ENCODE assay signal across 18 cellular contexts in genomic region chr16:23015580-23015979, GRCh38.
DNase-seq lines count a peak whose midpoint lies in the region; ATAC-seq, FAIRE-seq and TF ChIP-seq lines count a peak whose summit lies in the region.
"Had no signal": no experiment of that assay in that cellular context is flagged by ENCODE, and none has a peak within 500 bp of the region (broad histone marks: within the 10 kb centered on the region; RNA-seq: fewer than 3 reads in every experiment).

No MANE protein-coding gene starts in this region.

- BruUV-seq in GM12878 (replicated peaks; lab: Mats Ljungman, UMichigan), result no TSS peak

- intact Hi-C loops in GM12878 (cut with micrococcal nuclease; ENCODE audit: unreplicated experiment), result no loop called here

- H3K4ac ChIP-seq in trophoblast cell (ENCODE audit: low read depth, low read length), result no peak overlapping the region

- H2AK5ac ChIP-seq in trophoblast cell (ENCODE audit: low read length), result no peak overlapping the region

- DNase-seq in GM12878 (ENCODE audit: low read depth, low spot score), result peak; percentile 17
- no peak for DNase-seq in trophoblast cell
- no peak for DNase-seq in right atrium auricular region (ENCODE audit: low spot score)
- no peak for DNase-seq in iPS-NIHi7 (ENCODE audit: extremely low spot score)
- DNase-seq in activated T-cell treated with anti-CD3 and anti-CD28 coated beads for 4 hours, result no peak
- DNase-seq in AG20443 (ENCODE audit: low spot score), result no peak
- DNase-seq: AML-193; Caco-2; CD8-positive, alpha-beta memory T cell; HCEC 1CT had no signal

- H3K9me3 ChIP-seq in GM12878 (replicated peaks; ENCODE audit: control insufficient read depth, insufficient read depth, low read length), result no peaks in the 10 kb centered on the region
- H3K9me3 ChIP-seq in trophoblast cell (ENCODE audit: insufficient read depth, low read depth, low read length), result peaks cover 1% of the 10 kb centered on the region
- H3K9me3 ChIP-seq in right atrium auricular region, result no peaks in the 10 kb centered on the region
- H3K9me3 ChIP-seq: A549, BLaER1, Caco-2 had no signal

- no peak for FAIRE-seq in GM12878 (lab: Jason Lieb, UNC)
- FAIRE-seq: A549, GM12891, HepG2, HTR-8/SVneo had no signal

- H4K20me1 ChIP-seq in GM12878 (ENCODE audit: control insufficient read depth, insufficient read depth), result no peaks in the 10 kb centered on the region
- H4K20me1 ChIP-seq: BLaER1 had no signal

- no peak overlapping the region for H2BK120ac ChIP-seq in trophoblast cell (ENCODE audit: insufficient read depth, low read length, poor library complexity)

- no peak overlapping the region for H2BK5ac ChIP-seq in trophoblast cell (ENCODE audit: low read depth, low read length, poor library complexity)

- POLR2A ChIA-PET in GM12878 (lab: Charles Lee), result interaction anchor here (1.0 to 1.3 kb wide), 2 partner anchors 12 to 1370 kb away, joined by 3 read pairs; no protein-coding TSS in a partner anchor

- H3K4me3 ChIP-seq in GM12878 (no peak overlapping the region), trophoblast cell (ENCODE audit: low read depth, low read length) (no peak overlapping the region), right atrium auricular region (no peak overlapping the region)
- H3K4me3 ChIP-seq: A549, BLaER1 had no signal

- TF ChIP-seq CTCF in GM12878 (IDR thresholded peaks at IDR 0.05 in 2 of 3, conservative IDR thresholded peaks at IDR 0.05 in 1 of 3; ENCODE audit: control insufficient read depth in 2 of 3, extremely low read depth in 1 of 3, insufficient read depth in 1 of 3, low read depth in 3 of 3, low read length in 3 of 3) (no peak), right atrium auricular region (IDR thresholded peaks at IDR 0.05) (no peak)

- CTCF ChIA-PET in GM12878 (lab: Yijun Ruan, JAX), result interaction anchor here (0.9 to 1.4 kb wide), 4 partner anchors 27 to 49 kb away, joined by 3 to 4 read pairs (median 4); no protein-coding TSS in a partner anchor

- no peaks in the 10 kb centered on the region for H3K27me3 ChIP-seq in GM12878 (replicated peaks in 1 of 2; ENCODE audit: control insufficient read depth in 2 of 2, insufficient read depth in 2 of 2, low read length in 1 of 2)
- H3K27me3 ChIP-seq in trophoblast cell (ENCODE audit: insufficient read depth, low read length), result no peaks in the 10 kb centered on the region
- H3K27me3 ChIP-seq in right atrium auricular region, result no peaks in the 10 kb centered on the region
- H3K27me3 ChIP-seq: BLaER1 had no signal

- H3K9ac ChIP-seq in GM12878 (ENCODE audit: control insufficient read depth, insufficient read depth, low read length) (no peak overlapping the region), trophoblast cell (ENCODE audit: low read length) (no peak overlapping the region)
- H3K9ac ChIP-seq: BLaER1, KMS-11 had no signal

- WGBS in GM12878 (ENCODE audit: insufficient coverage, insufficient replicate concordance, low lambda C conversion rate, missing lambda C conversion rate), result 0% methylated on average over 2 of the region's 2 CpGs
- no CpG with 5 or more reads among the region's 2 CpGs for WGBS in trophoblast cell (ENCODE audit: extremely low coverage, insufficient coverage, insufficient read length)

- H3K79me2 ChIP-seq in GM12878 (ENCODE audit: control insufficient read depth, insufficient read depth, low read length), result no peaks in the 10 kb centered on the region
- H3K79me2 ChIP-seq in trophoblast cell (ENCODE audit: control insufficient read depth, insufficient read depth, low read length, poor library complexity), result no peaks in the 10 kb centered on the region

- H4K12ac ChIP-seq in trophoblast cell (ENCODE audit: low read depth, low read length), result no peak overlapping the region

- TF ChIP-seq EP300 in GM12878 (IDR thresholded peaks at IDR 0.05; ENCODE audit: borderline replicate concordance in 1 of 2, control insufficient read depth in 1 of 2, low read depth in 2 of 2, low read length in 2 of 2), result no peak

- no peak for TF ChIP-seq POLR2A in GM12878 (IDR thresholded peaks at IDR 0.05; ENCODE audit: low read depth, low read length)

- peak overlapping the region; percentile 51 for H3K23ac ChIP-seq in trophoblast cell (ENCODE audit: low read length)

- H2AFZ ChIP-seq in GM12878 (ENCODE audit: control insufficient read depth, low read depth, low read length) (no peak overlapping the region), trophoblast cell (ENCODE audit: insufficient read depth, low read length, poor library complexity) (no peak overlapping the region)

- H3K4me1 ChIP-seq in GM12878 (ENCODE audit: control insufficient read depth, insufficient read depth, low read length) (no peaks in the 10 kb centered on the region), trophoblast cell (ENCODE audit: control insufficient read depth in 1 of 2, insufficient read depth in 2 of 2, low read length in 2 of 2) (no peaks in the 10 kb centered on the region), right atrium auricular region (no peaks in the 10 kb centered on the region)
- H3K4me1 ChIP-seq: A549, Caco-2 had no signal

- TF ChIP-seq RAD21 in GM12878 (IDR thresholded peaks at IDR 0.05; ENCODE audit: insufficient read depth, low read depth, low read length), result no peak

- ATAC-seq in GM18907 (IDR thresholded peaks at IDR 0.05; ENCODE audit: unreplicated experiment) (peak; percentile 67), GM21423 (IDR thresholded peaks at IDR 0.05; ENCODE audit: unreplicated experiment) (peak; percentile 63), GM12878 (peak; percentile 81)
- ATAC-seq: A549, HepG2 had no signal

- SMC1A ChIA-PET in GM12878 (lab: Charles Lee; ENCODE audit: uncharacterized antibody, unreplicated experiment), result interaction anchor here (0.8 to 1.9 kb wide), 8 partner anchors 17 to 48 kb away, joined by 3 to 5 read pairs (median 4); no protein-coding TSS in a partner anchor

- H3K14ac ChIP-seq in trophoblast cell (ENCODE audit: low read length), result no peak overlapping the region

- no peak overlapping the region for H4K91ac ChIP-seq in trophoblast cell (ENCODE audit: low read depth, low read length)

- H3K27ac ChIP-seq in GM12878 (ENCODE audit: control insufficient read depth, insufficient read depth) (no peak overlapping the region), trophoblast cell (ENCODE audit: low read depth, low read length) (no peak overlapping the region), right atrium auricular region (no peak overlapping the region)
- H3K27ac ChIP-seq: A549, BLaER1, KMS-11 had no signal

- H3K36me3 ChIP-seq in GM12878 (ENCODE audit: control insufficient read depth in 2 of 2, insufficient read depth in 2 of 2, low read length in 1 of 2) (no peaks in the 10 kb centered on the region), trophoblast cell (ENCODE audit: control insufficient read depth in 1 of 2, insufficient read depth in 2 of 2, low read length in 2 of 2) (no peaks in the 10 kb centered on the region), right atrium auricular region (no peaks in the 10 kb centered on the region)
- H3K36me3 ChIP-seq: BLaER1 had no signal

- H4K8ac ChIP-seq in trophoblast cell (ENCODE audit: low read depth, low read length), result no peak overlapping the region

- RAD21 ChIA-PET in GM12878 (lab: Charles Lee; ENCODE audit: unreplicated experiment), result interaction anchor here (1.3 to 1.6 kb wide), 3 partner anchors 26 to 45 kb away, joined by 3 to 7 read pairs (median 3); no protein-coding TSS in a partner anchor

- in situ Hi-C loops in GM12878 (cut with MboI), result no loop called here

- no peaks in the 10 kb centered on the region for H3K79me1 ChIP-seq in trophoblast cell (ENCODE audit: low read length)

- H3K18ac ChIP-seq in trophoblast cell (ENCODE audit: low read length), result no peak overlapping the region

- H2BK12ac ChIP-seq in trophoblast cell (ENCODE audit: low read length), result no peak overlapping the region

- H3K4me2 ChIP-seq in GM12878 (ENCODE audit: control insufficient read depth, insufficient read depth), result no peak overlapping the region
- no peak overlapping the region for H3K4me2 ChIP-seq in trophoblast cell (ENCODE audit: low read length)
- H3K4me2 ChIP-seq: A549, KMS-11 had no signal

TF ChIP-seq in GM12878, 131 proteins besides CTCF, POLR2A, EP300 and RAD21 (continues in another document):
- TF ChIP-seq TARDBP (IDR thresholded peaks at IDR 0.05; ENCODE audit: borderline replicate concordance) (no peak), BMI1 (IDR thresholded peaks at IDR 0.05; ENCODE audit: borderline replicate concordance) (no peak), YY1 (IDR thresholded peaks at IDR 0.05; ENCODE audit: low read depth, low read length) (no peak), CHD2 (IDR thresholded peaks at IDR 0.05; ENCODE audit: borderline replicate concordance, low read depth, low read length) (no peak), NKRF (conservative IDR thresholded peaks at IDR 0.05) (no peak), CBFB (IDR thresholded peaks at IDR 0.05; ENCODE audit: low read depth) (no peak), ZZZ3 (IDR thresholded peaks at IDR 0.05; ENCODE audit: control insufficient read depth, insufficient read length, low read depth) (no peak), IKZF2 (IDR thresholded peaks at IDR 0.05) (no peak), KAT2A (conservative IDR thresholded peaks at IDR 0.05; ENCODE audit: control insufficient read depth, low read depth, low read length) (no peak), POLR2AphosphoS5 (IDR thresholded peaks at IDR 0.05; ENCODE audit: low read length) (no peak), SREBF2 (IDR thresholded peaks at IDR 0.05; ENCODE audit: low read length) (no peak), SPI1 (IDR thresholded peaks at IDR 0.05; ENCODE audit: borderline replicate concordance, insufficient read depth, low read depth, low read length) (no peak), KDM1A (IDR thresholded peaks at IDR 0.05; ENCODE audit: borderline replicate concordance) (no peak), ETV6 (conservative IDR thresholded peaks at IDR 0.05 in 1 of 2, IDR thresholded peaks at IDR 0.05 in 1 of 2; ENCODE audit: borderline replicate concordance in 1 of 2, low read depth in 1 of 2) (no peak), WRNIP1 (IDR thresholded peaks at IDR 0.05; ENCODE audit: borderline replicate concordance, low read depth, low read length) (no peak), ZNF217 (IDR thresholded peaks at IDR 0.05) (no peak)
